Comparison of ENCODE assay signal across 8 cellular contexts in genomic region chr16:50209548-50210265, GRCh38. TPM values are rescaled to one million over a fixed set of nuclear protein-coding genes. Genes with fewer than 3 reads are reported as not detected.
A peak's percentile ranks its signal among the peaks of the same experiment; 100 is the strongest.
DNase-seq lines count a peak whose midpoint lies in the region; ATAC-seq, FAIRE-seq and TF ChIP-seq lines count a peak whose summit lies in the region.

No MANE protein-coding gene starts in this region.

- TF ChIP-seq EP300 in HepG2 (IDR thresholded peaks at IDR 0.05; ENCODE audit: low read depth in 2 of 2, low read length in 2 of 2) (no peak), HepG2 (CRISPR knock-in tag; IDR thresholded peaks at IDR 0.05; ENCODE audit: borderline replicate concordance) (no peak)

- H2AFZ ChIP-seq in HepG2 (ENCODE audit: low read length) = no peak overlapping the region

- H3K4me3 ChIP-seq in WERI-Rb-1 (ENCODE audit: low read depth, low read length) (no peak overlapping the region), HepG2 (replicated peaks in 1 of 3; ENCODE audit: insufficient read depth in 1 of 3, low read depth in 2 of 3, low read length in 3 of 3) (no peak overlapping the region), thymus (ENCODE audit: low read length) (no peak overlapping the region), aorta (ENCODE audit: low read length in 2 of 2) (no peak overlapping the region)

- H3K4me1 Mint-ChIP-seq in activated CD8-positive, alpha-beta memory T cell treated with anti-CD3 and anti-CD28 coated beads, Interleukin-2, amount 10 ng/mL, durations not matched to agents 7 days and 5 days = peaks cover 27% of the 10 kb centered on the region

- BruUV-seq in HepG2 (replicated peaks; lab: Mats Ljungman, UMichigan) = no TSS peak

- TF ChIP-seq POLR2A in HepG2 (IDR thresholded peaks at IDR 0.05; ENCODE audit: insufficient read depth in 1 of 2, low read depth in 2 of 2, low read length in 2 of 2) = no peak

- CTCF ChIA-PET in activated CD8-positive, alpha-beta memory T cell treated with anti-CD3 and anti-CD28 coated beads, Interleukin-2, amount 10 ng/mL, durations not matched to agents 7 days and 5 days (lab: Charles Lee) = interaction anchor here (0.8 to 10.6 kb wide), 47 partner anchors 9 to 567 kb away, joined by 3 to 167 read pairs (median 5); partner anchors contain the start of genes ADCY7, CNEP1R1 and HEATR3
- CTCF ChIA-PET in HepG2 (lab: Yijun Ruan, JAX; ENCODE audit: low intra/inter-chr PET ratio, low total read pairs) = interaction anchor here (1.1 to 1.5 kb wide), 3 partner anchors 73 to 185 kb away, joined by 4 to 12 read pairs (median 8); partner anchors contain the start of gene CNEP1R1

- H3K27ac Mint-ChIP-seq in activated CD8-positive, alpha-beta memory T cell treated with anti-CD3 and anti-CD28 coated beads, Interleukin-2, amount 10 ng/mL, durations not matched to agents 7 days and 5 days = peak overlapping the region; percentile 31

- no peak overlapping the region for H3K4me3 Mint-ChIP-seq in activated CD8-positive, alpha-beta memory T cell treated with anti-CD3 and anti-CD28 coated beads, Interleukin-2, amount 10 ng/mL, durations not matched to agents 7 days and 5 days

- peak overlapping the region; percentile 31; the same call in 1 of the 2 replicates for H3K27ac ChIP-seq in WERI-Rb-1
- H3K27ac ChIP-seq in HepG2 (ENCODE audit: extremely low read length, insufficient read depth, low read length) = no peak overlapping the region
- H3K27ac ChIP-seq in thymus (ENCODE audit: low read depth) = peak overlapping the region; percentile 40
- H3K27ac ChIP-seq in aorta (ENCODE audit: low read depth in 1 of 2, low read length in 2 of 2) = no peak overlapping the region

- H4K20me1 ChIP-seq in HepG2 (ENCODE audit: insufficient read depth, low read length) = peaks cover 16% of the 10 kb centered on the region

- H3K79me2 ChIP-seq in HepG2 (ENCODE audit: insufficient read depth, low read length) = peaks cover 60% of the 10 kb centered on the region

- H3K36me3 Mint-ChIP-seq in activated CD8-positive, alpha-beta memory T cell treated with anti-CD3 and anti-CD28 coated beads, Interleukin-2, amount 10 ng/mL, durations not matched to agents 7 days and 5 days = peaks cover 13% of the 10 kb centered on the region

- TF ChIP-seq RAD21 in HepG2 (CRISPR knock-in tag; IDR thresholded peaks at IDR 0.05) = no peak

- H3K9me3 Mint-ChIP-seq in activated CD8-positive, alpha-beta memory T cell treated with anti-CD3 and anti-CD28 coated beads, Interleukin-2, amount 10 ng/mL, durations not matched to agents 7 days and 5 days (ENCODE audit: low read depth) = no peaks in the 10 kb centered on the region

- no peak for TF ChIP-seq CTCF in WERI-Rb-1 (IDR thresholded peaks at IDR 0.05; ENCODE audit: low read depth, low read length)
- TF ChIP-seq CTCF in HepG2 (CRISPR knock-in tag; IDR thresholded peaks at IDR 0.05) = no peak

- intact Hi-C loops in HepG2 (cut with micrococcal nuclease; ENCODE audit: unreplicated experiment) (loop anchor here (1.0 to 5.0 kb wide), 5 partner anchors 57 to 184 kb away; partner anchors contain the start of gene CNEP1R1), aorta (cut with DNase I) (loop anchor here (2.0 to 10.0 kb wide), 9 partner anchors 52 to 598 kb away; partner anchors contain the start of genes BRD7 (in 2 of the 2), CNEP1R1 (in 2 of the 2) and HEATR3 (in 1 of the 2))

- H3K27me3 ChIP-seq in WERI-Rb-1 (ENCODE audit: insufficient read depth, low read depth, severe bottlenecking) (no peaks in the 10 kb centered on the region), HepG2 (ENCODE audit: control insufficient read depth in 1 of 2, insufficient read depth in 2 of 2, low read length in 2 of 2) (no peaks in the 10 kb centered on the region), thymus (ENCODE audit: control insufficient read depth, insufficient read depth) (no peaks in the 10 kb centered on the region), aorta (ENCODE audit: control insufficient read depth in 1 of 2, insufficient read depth in 2 of 2, low read length in 1 of 2) (no peaks in the 10 kb centered on the region)

- no peak for ATAC-seq in activated CD8-positive, alpha-beta memory T cell treated with anti-CD3 and anti-CD28 coated beads, Interleukin-2, amount 10 ng/mL, durations not matched to agents 7 days and 5 days
- ATAC-seq in HepG2 (peak; percentile 60), aorta (ENCODE audit: low FRiP score) (no peak)

- in situ Hi-C loops in HepG2 (cut with HindIII; ENCODE audit: extremely low pct_ligation_motif_present, low pct_unique_long_range_greater_than_20kb) = loop anchor here (5.0 to 10.0 kb wide), 2 partner anchors 55 to 187 kb away; partner anchors contain the start of gene TENT4B

- no peaks in the 10 kb centered on the region for H3K27me3 Mint-ChIP-seq in activated CD8-positive, alpha-beta memory T cell treated with anti-CD3 and anti-CD28 coated beads, Interleukin-2, amount 10 ng/mL, durations not matched to agents 7 days and 5 days

- H3K36me3 ChIP-seq in WERI-Rb-1 = peaks cover 31% of the 10 kb centered on the region
- H3K36me3 ChIP-seq in HepG2 (replicated peaks in 1 of 2; ENCODE audit: control insufficient read depth in 1 of 2, insufficient read depth in 2 of 2, low read length in 2 of 2) = peaks cover 10 to 27% of the 10 kb centered on the region in 2 experiments
- H3K36me3 ChIP-seq in thymus (ENCODE audit: control insufficient read depth, insufficient read depth) = peaks cover 7% of the 10 kb centered on the region
- no peaks in the 10 kb centered on the region for H3K36me3 ChIP-seq in aorta (ENCODE audit: control insufficient read depth in 1 of 2, insufficient read depth in 2 of 2, low read length in 1 of 2)

- POLR2A ChIA-PET in HepG2 (lab: Yijun Ruan, JAX) = interaction anchor here (1.1 to 2.3 kb wide), 4 partner anchors 55 to 185 kb away, joined by 4 to 15 read pairs (median 6); partner anchors contain the start of genes CNEP1R1 and HEATR3

- H3K9ac ChIP-seq in HepG2 (ENCODE audit: insufficient read depth, low read depth, low read length) = no peak overlapping the region

- FAIRE-seq in HepG2 (lab: Jason Lieb, UNC) = no peak

- H3K4me1 ChIP-seq in HepG2 (ENCODE audit: insufficient read depth, low read length) (peaks cover 47% of the 10 kb centered on the region), thymus (ENCODE audit: control insufficient read depth, insufficient read depth, low read length) (no peaks in the 10 kb centered on the region), aorta (ENCODE audit: control insufficient read depth in 1 of 2, insufficient read depth in 2 of 2, low read length in 2 of 2) (peaks cover 0 to 4% of the 10 kb centered on the region in 2 donors)

- DNase-seq in activated CD8-positive, alpha-beta memory T cell treated with anti-CD3 and anti-CD28 coated beads, Interleukin-2, amount 10 ng/mL, durations not matched to agents 7 days and 5 days = no peak
- DNase-seq in activated CD8-positive, alpha-beta memory T cell treated with anti-CD3 and anti-CD28 coated beads for 24 hours = no peak
- peak; percentile 41 for DNase-seq in WERI-Rb-1
- DNase-seq in HepG2 (ENCODE audit: low spot score) = no peak
- DNase-seq in NCI-H226 = no peak
- DNase-seq in aorta = no peak
- DNase-seq in AG08396 (ENCODE audit: low spot score) = no peak

- peak overlapping the region; percentile 25 for H3K4me2 ChIP-seq in HepG2 (ENCODE audit: low read depth, low read length)

- H3K9me3 ChIP-seq in WERI-Rb-1 (ENCODE audit: severe bottlenecking) (no peaks in the 10 kb centered on the region), HepG2 (ENCODE audit: low read length) (no peaks in the 10 kb centered on the region), thymus (ENCODE audit: control insufficient read depth) (no peaks in the 10 kb centered on the region), aorta (ENCODE audit: control insufficient read depth, low read length) (no peaks in the 10 kb centered on the region)

- WGBS in HepG2 (ENCODE audit: low lambda C conversion rate) = 82% methylated on average over 6 of the region's 7 CpGs
- WGBS in thymus = 76% methylated on average over 7 of the region's 7 CpGs
- 74 to 86% methylated on average over 6 to 7 of the region's 7 CpGs for WGBS in aorta, 2 donors

RNA-seq across cellular contexts. Expression of gene TENT4B, which starts 56.6 kb away (rescaled TPM):
- 10 to 100 TPM; 18.5 to 19.7 TPM for total RNA-seq in activated CD8-positive, alpha-beta memory T cell treated with anti-CD3 and anti-CD28 coated beads, Interleukin-2, amount 10 ng/mL, durations not matched to agents 7 days and 5 days
- total RNA-seq in HepG2 (2016; rRNA removed; fragmentation: Illumina TruSeq; extraction: Trizol) (32.8 and 36.0 TPM in 2 replicates), aorta (10 to 100 TPM; 13.2 to 13.9 TPM)
- total RNA-seq in HepG2 (2016; cell fraction: cytosol; rRNA removed; fragmentation: Illumina TruSeq; extraction: Trizol; ENCODE audit: low read depth) = 2.9 and 4.3 TPM in 2 replicates
- total RNA-seq in HepG2 (2016; cell fraction: insoluble cytoplasmic fraction; rRNA removed; fragmentation: Illumina TruSeq; extraction: Trizol) = 32.0 and 35.5 TPM in 2 replicates
- 13.6 and 15.7 TPM in 2 replicates for total RNA-seq in HepG2 (2016; cell fraction: membrane; rRNA removed; fragmentation: Illumina TruSeq; extraction: Trizol)
- 27.7 and 32.7 TPM in 2 replicates for total RNA-seq in HepG2 (2016; cell fraction: nucleus; rRNA removed; fragmentation: Illumina TruSeq; extraction: Trizol)
- polyA plus RNA-seq in HepG2 (2011; rRNA removed) (12.0 and 15.0 TPM in 2 replicates), thymus (8.1 TPM), aorta (1 to 10 TPM; 4.5 to 6.5 TPM)
- polyA plus RNA-seq in HepG2 (2011; cell fraction: cytosol; rRNA removed) = 6.2 and 9.6 TPM in 2 replicates
- polyA plus RNA-seq in HepG2 (2011; cell fraction: nucleus; rRNA removed) = 7.0 and 7.5 TPM in 2 replicates
- 12.9 and 15.1 TPM in 2 replicates for polyA plus RNA-seq in HepG2 (2012)
- 0.93 and 0.94 TPM in 2 replicates for polyA plus RNA-seq in HepG2 (2016; cell fraction: cytosol; fragmentation: Illumina TruSeq; extraction: Trizol; ENCODE audit: low read depth)
- 29.7 and 32.3 TPM in 2 replicates for polyA plus RNA-seq in HepG2 (2016; cell fraction: insoluble cytoplasmic fraction; fragmentation: Illumina TruSeq; extraction: Trizol; ENCODE audit: low read depth)
- 5.3 and 6.4 TPM in 2 replicates for polyA plus RNA-seq in HepG2 (2016; cell fraction: membrane; fragmentation: Illumina TruSeq; extraction: Trizol; ENCODE audit: low read depth)
- polyA plus RNA-seq in HepG2 (2016; cell fraction: nucleus; fragmentation: Illumina TruSeq; extraction: Trizol; ENCODE audit: insufficient read depth, low read depth) = 32.1 and 32.7 TPM in 2 replicates
- polyA minus RNA-seq in HepG2 (2011; rRNA and poly(A)+ RNA removed; ENCODE audit: low replicate concordance) = 11.8 and 15.0 TPM in 2 replicates
- 21.1 and 22.3 TPM in 2 replicates for polyA minus RNA-seq in HepG2 (2011; cell fraction: cytosol; rRNA and poly(A)+ RNA removed)
- polyA minus RNA-seq in HepG2 (2011; cell fraction: nucleus; rRNA and poly(A)+ RNA removed) = 33.9 and 35.8 TPM in 2 replicates

RNA-seq across cellular contexts. Expression of gene ADCY7, which starts 56.6 kb away (rescaled TPM):
- total RNA-seq in activated CD8-positive, alpha-beta memory T cell treated with anti-CD3 and anti-CD28 coated beads, Interleukin-2, amount 10 ng/mL, durations not matched to agents 7 days and 5 days = 100 to 1,000 TPM; 131 to 232 TPM
- total RNA-seq in HepG2 (2016; rRNA removed; fragmentation: Illumina TruSeq; extraction: Trizol) = 2.3 and 4.3 TPM in 2 replicates
- total RNA-seq in HepG2 (2016; cell fraction: cytosol; rRNA removed; fragmentation: Illumina TruSeq; extraction: Trizol; ENCODE audit: low read depth) = 0.51 and 1.3 TPM in 2 replicates
- total RNA-seq in HepG2 (2016; cell fraction: insoluble cytoplasmic fraction; rRNA removed; fragmentation: Illumina TruSeq; extraction: Trizol) = 2.5 and 4.5 TPM in 2 replicates
- 1.1 and 1.8 TPM in 2 replicates for total RNA-seq in HepG2 (2016; cell fraction: membrane; rRNA removed; fragmentation: Illumina TruSeq; extraction: Trizol)
- 3.9 and 5.9 TPM in 2 replicates for total RNA-seq in HepG2 (2016; cell fraction: nucleus; rRNA removed; fragmentation: Illumina TruSeq; extraction: Trizol)
- polyA plus RNA-seq in HepG2 (2011; rRNA removed) = 2.2 and 3.7 TPM in 2 replicates
- 1.2 and 1.5 TPM in 2 replicates for polyA plus RNA-seq in HepG2 (2011; cell fraction: cytosol; rRNA removed)
- polyA plus RNA-seq in HepG2 (2011; cell fraction: nucleus; rRNA removed) = 14.6 and 16.9 TPM in 2 replicates
- polyA plus RNA-seq in HepG2 (2012) = 1.7 and 3.0 TPM in 2 replicates
- polyA plus RNA-seq in HepG2 (2016; cell fraction: cytosol; fragmentation: Illumina TruSeq; extraction: Trizol; ENCODE audit: low read depth) = 0.17 and 0.38 TPM in 2 replicates
- 1.2 and 1.4 TPM in 2 replicates for polyA plus RNA-seq in HepG2 (2016; cell fraction: insoluble cytoplasmic fraction; fragmentation: Illumina TruSeq; extraction: Trizol; ENCODE audit: low read depth)
- 0.44 and 0.47 TPM in 2 replicates for polyA plus RNA-seq in HepG2 (2016; cell fraction: membrane; fragmentation: Illumina TruSeq; extraction: Trizol; ENCODE audit: low read depth)
- polyA plus RNA-seq in HepG2 (2016; cell fraction: nucleus; fragmentation: Illumina TruSeq; extraction: Trizol; ENCODE audit: insufficient read depth, low read depth) = 6.9 and 8.7 TPM in 2 replicates
- 17.5 and 40.6 TPM in 2 replicates for polyA minus RNA-seq in HepG2 (2011; rRNA and poly(A)+ RNA removed; ENCODE audit: low replicate concordance)
- polyA minus RNA-seq in HepG2 (2011; cell fraction: cytosol; rRNA and poly(A)+ RNA removed) = 2.0 and 5.5 TPM in 2 replicates
- polyA minus RNA-seq in HepG2 (2011; cell fraction: nucleus; rRNA and poly(A)+ RNA removed) = 9.0 and 10.2 TPM in 2 replicates
- polyA plus RNA-seq in thymus = 23.1 TPM
- 10 to 100 TPM; 32.7 to 75.8 TPM for total RNA-seq in aorta
- polyA plus RNA-seq in aorta = 1 to 10 TPM; 4.0 to 7.8 TPM

Comparison
In these comparisons a context has a peak if more than half of its experiments do, and no peak if none do; other contexts are left out.
1. H3K27ac ChIP-seq: peak in WERI-Rb-1 (single experiment) and thymus (single experiment); none in HepG2 (single experiment) and aorta (0 of 2).
2. RNA of gene ADCY7, which starts 56.6 kb away (total RNA-seq): 131 to 232 TPM in activated CD8-positive, alpha-beta memory T cell treated with anti-CD3 and anti-CD28 coated beads, Interleukin-2, amount 10 ng/mL, durations not matched to agents 7 days and 5 days and 32.7 to 75.8 TPM in aorta; 0.51 to 5.9 TPM in HepG2; every median in the first group is over 4 times any median in the second.